Comparison of ENCODE assay signal across 17 cellular contexts in genomic region chr2:173119944-173120343, GRCh38. TPM values are rescaled to one million over a fixed set of nuclear protein-coding genes. Genes with fewer than 3 reads are reported as not detected.
DNase-seq lines count a peak whose midpoint lies in the region; ATAC-seq, FAIRE-seq and TF ChIP-seq lines count a peak whose summit lies in the region.
"Had no signal": no experiment of that assay in that cellular context is flagged by ENCODE, and none has a peak within 500 bp of the region (broad histone marks: within the 10 kb centered on the region; RNA-seq: fewer than 3 reads in every experiment).

No MANE protein-coding gene starts in this region.

- no TSS peak for BruUV-seq in GM12878 (replicated peaks; lab: Mats Ljungman, UMichigan)

- RAD21 ChIA-PET in GM12878 (lab: Charles Lee; ENCODE audit: unreplicated experiment): no interaction called here

- H3K9me3 ChIP-seq in GM23248 (ENCODE audit: low read depth): no peaks in the 10 kb centered on the region
- no peaks in the 10 kb centered on the region for H3K9me3 ChIP-seq in GM12878 (replicated peaks; ENCODE audit: control insufficient read depth, insufficient read depth, low read length)
- H3K9me3 ChIP-seq in sigmoid colon: no peaks in the 10 kb centered on the region
- H3K9me3 ChIP-seq: BE2C, esophagus squamous epithelium had no signal

- H3K4me3 ChIP-seq in GM23248: no peak overlapping the region
- no peak overlapping the region for H3K4me3 ChIP-seq in GM12878
- H3K4me3 ChIP-seq in sigmoid colon: no peak overlapping the region
- H3K4me3 ChIP-seq: esophagus squamous epithelium, hepatocyte had no signal

- no peak for TF ChIP-seq RAD21 in GM12878 (IDR thresholded peaks at IDR 0.05; ENCODE audit: insufficient read depth, low read depth, low read length)

- TF ChIP-seq CTCF in GM12878 (IDR thresholded peaks at IDR 0.05 in 2 of 3, conservative IDR thresholded peaks at IDR 0.05 in 1 of 3; ENCODE audit: control insufficient read depth in 2 of 3, extremely low read depth in 1 of 3, insufficient read depth in 1 of 3, low read depth in 3 of 3, low read length in 3 of 3): no peak
- no peak for TF ChIP-seq CTCF in sigmoid colon (IDR thresholded peaks at IDR 0.05)

- H3K4me2 ChIP-seq in GM23248 (ENCODE audit: unreplicated experiment): no peak overlapping the region
- peak overlapping the region; percentile 44 for H3K4me2 ChIP-seq in GM12878 (ENCODE audit: control insufficient read depth, insufficient read depth)
- H3K4me2 ChIP-seq: hepatocyte had no signal

- FAIRE-seq in GM12878 (lab: Jason Lieb, UNC): no peak

- POLR2A ChIA-PET in GM12878 (lab: Charles Lee): no interaction called here

- in situ Hi-C loops in GM23248 (cut with MboI): no loop called here
- in situ Hi-C loops in GM12878 (cut with MboI): no loop called here

- H2AFZ ChIP-seq in GM23248 (no peak overlapping the region), GM12878 (ENCODE audit: control insufficient read depth, low read depth, low read length) (no peak overlapping the region)
- H2AFZ ChIP-seq: hepatocyte had no signal

- TF ChIP-seq POLR2A in GM12878 (IDR thresholded peaks at IDR 0.05; ENCODE audit: low read depth, low read length) (no peak), sigmoid colon (IDR thresholded peaks at IDR 0.05) (no peak)

- SMC1A ChIA-PET in GM12878 (lab: Charles Lee; ENCODE audit: uncharacterized antibody, unreplicated experiment): interaction anchor here (1.1 kb wide), 1 partner anchor 17 kb away, joined by 3 read pairs; no protein-coding TSS in a partner anchor

- H3K9me2 ChIP-seq in GM23248 (ENCODE audit: insufficient read depth): no peaks in the 10 kb centered on the region

- ATAC-seq in GM18498 (IDR thresholded peaks at IDR 0.05; ENCODE audit: unreplicated experiment) (peak; percentile 54), GM12878 (no peak), HG03039 (IDR thresholded peaks at IDR 0.05; ENCODE audit: unreplicated experiment) (no peak)

- intact Hi-C loops in GM12878 (cut with micrococcal nuclease; ENCODE audit: unreplicated experiment) (no loop called here), sigmoid colon (cut with DNase I) (no loop called here)

- H3K27me3 ChIP-seq in GM23248 (replicated peaks; ENCODE audit: insufficient read depth): no peaks in the 10 kb centered on the region
- H3K27me3 ChIP-seq in GM12878 (replicated peaks in 1 of 2; ENCODE audit: control insufficient read depth in 2 of 2, insufficient read depth in 2 of 2, low read length in 1 of 2): no peaks in the 10 kb centered on the region
- no peaks in the 10 kb centered on the region for H3K27me3 ChIP-seq in sigmoid colon
- H3K27me3 ChIP-seq: BE2C, esophagus squamous epithelium, hepatocyte had no signal

- H3F3A ChIP-seq in GM23248 (ENCODE audit: insufficient read depth): peaks cover 33% of the 10 kb centered on the region

- H4K20me1 ChIP-seq in GM23248 (ENCODE audit: insufficient read depth) (no peaks in the 10 kb centered on the region), GM12878 (ENCODE audit: control insufficient read depth, insufficient read depth) (no peaks in the 10 kb centered on the region)

- DNase-seq in GM23248 (no peak), GM12878 (ENCODE audit: low read depth, low spot score) (no peak), sigmoid colon (no peak), inferior parietal cortex (ENCODE audit: extremely low spot score) (no peak), T-helper 1 cell (no peak)
- DNase-seq: activated CD4-positive, alpha-beta T cell treated with anti-CD3 and anti-CD28 coated beads for 1 hour; activated gamma-delta T cell treated with Interleukin-2 at 50 U/mL for 16 hours; BE2C; esophagus squamous epithelium; H9; KG1; posterior cingulate gyrus; stimulated activated naive CD4-positive, alpha-beta T cell treated with Interleukin-2 at 50 U/mL for 16 hours had no signal

- H3K9ac ChIP-seq in GM23248: no peak overlapping the region
- H3K9ac ChIP-seq in GM12878 (ENCODE audit: control insufficient read depth, insufficient read depth, low read length): no peak overlapping the region

- no peaks in the 10 kb centered on the region; the same call in 1 of the 2 replicates for H3K36me3 ChIP-seq in GM23248 (ENCODE audit: low read depth)
- H3K36me3 ChIP-seq in GM12878 (ENCODE audit: control insufficient read depth in 2 of 2, insufficient read depth in 2 of 2, low read length in 1 of 2): no peaks in the 10 kb centered on the region; a peak in 1 of 4 replicates
- H3K36me3 ChIP-seq in sigmoid colon: no peaks in the 10 kb centered on the region
- H3K36me3 ChIP-seq: BE2C had no signal

- WGBS in GM23248 (ENCODE audit: low coverage in 1 of 2, low lambda C conversion rate in 2 of 2, missing lambda C conversion rate in 2 of 2), 2 experiments: 57 to 68% methylated on average over 2 of the region's 2 CpGs
- whole genome bisulfite sequencing in GM12878 (ENCODE audit: insufficient coverage, insufficient replicate concordance, low lambda C conversion rate, missing lambda C conversion rate): 0% methylated on average over 2 of the region's 2 CpGs
- 64 to 77% methylated on average over 2 of the region's 2 CpGs for WGBS in sigmoid colon, 2 donors

- H3K79me2 ChIP-seq in GM23248 (ENCODE audit: insufficient read depth): peaks cover 84% of the 10 kb centered on the region
- H3K79me2 ChIP-seq in GM12878 (ENCODE audit: control insufficient read depth, insufficient read depth, low read length): peaks cover 2% of the 10 kb centered on the region

- H3K4me1 ChIP-seq in GM23248 (ENCODE audit: insufficient read depth): peaks cover 43% of the 10 kb centered on the region
- peaks cover 28% of the 10 kb centered on the region for H3K4me1 ChIP-seq in GM12878 (ENCODE audit: control insufficient read depth, insufficient read depth, low read length)
- peaks cover 0 to 54% (median 48%) of the 10 kb centered on the region in 4 donors for H3K4me1 ChIP-seq in sigmoid colon
- H3K4me1 ChIP-seq: BE2C had no signal

- TF ChIP-seq EP300 in GM12878 (IDR thresholded peaks at IDR 0.05; ENCODE audit: borderline replicate concordance in 1 of 2, control insufficient read depth in 1 of 2, low read depth in 2 of 2, low read length in 2 of 2): no peak
- TF ChIP-seq EP300 in sigmoid colon (IDR thresholded peaks at IDR 0.05): no peak

- CTCF ChIA-PET in GM12878 (lab: Yijun Ruan, JAX): no interaction called here

- peak overlapping the region; percentile 57 for H3K27ac ChIP-seq in GM23248
- H3K27ac ChIP-seq in GM12878 (ENCODE audit: control insufficient read depth, insufficient read depth): peak overlapping the region; percentile 60
- peak overlapping the region; percentile 45 to 78 (median 73) for H3K27ac ChIP-seq in sigmoid colon
- H3K27ac ChIP-seq: hepatocyte, HL-60 had no signal

TF ChIP-seq in GM12878, 131 proteins besides CTCF, POLR2A, EP300 and RAD21:
- TF ChIP-seq TARDBP (IDR thresholded peaks at IDR 0.05; ENCODE audit: borderline replicate concordance) (no peak), NFIC (IDR thresholded peaks at IDR 0.05; ENCODE audit: low read depth, low read length) (0 out of 2 replicates have a peak, but pooled peaks have one; percentile 30), CEBPB (IDR thresholded peaks at IDR 0.05; ENCODE audit: borderline replicate concordance in 1 of 2, low read depth in 2 of 2, low read length in 2 of 2) (no peak), MEF2A (IDR thresholded peaks at IDR 0.05; ENCODE audit: insufficient read depth, low read depth, low read length) (peak; percentile 39; the same call in 1 of the 2 replicates), BMI1 (IDR thresholded peaks at IDR 0.05; ENCODE audit: borderline replicate concordance) (no peak), KDM1A (IDR thresholded peaks at IDR 0.05; ENCODE audit: borderline replicate concordance) (no peak), EZH2 (IDR thresholded peaks at IDR 0.05; ENCODE audit: borderline replicate concordance, control insufficient read depth, low read depth, low read length) (no peak), ZNF274 (IDR thresholded peaks at IDR 0.05; ENCODE audit: insufficient read depth, insufficient read length) (no peak), GATAD2B (conservative IDR thresholded peaks at IDR 0.05; ENCODE audit: low read depth) (no peak), SMC3 (IDR thresholded peaks at IDR 0.05; ENCODE audit: borderline replicate concordance, low read length) (0 out of 2 replicates have a peak, but pooled peaks have one; percentile 3), RUNX3 (IDR thresholded peaks at IDR 0.05; ENCODE audit: low read length) (0 out of 2 replicates have a peak, but pooled peaks have one; percentile 7), POU2F2 (IDR thresholded peaks at IDR 0.05; ENCODE audit: borderline replicate concordance, low read depth, low read length) (no peak)

RNA-seq across cellular contexts. Expression of gene MAP3K20, which starts 44.3 kb away (rescaled TPM):
- 55.0 and 57.3 TPM in 2 replicates for total RNA-seq in GM23248 (2014; rRNA removed; shearing (Covaris generic))
- polyA plus RNA-seq in GM23248 (2016; fragmentation: Nextera tagmentation; extraction: Ambion mirVana) (68.9 and 71.6 TPM in 2 replicates), GM12878 (2011; rRNA removed) (0.04 and 0.06 TPM in 2 replicates), GM12878 (2014; fragmentation: Illumina TruSeq; extraction: Trizol) (2.2 and 2.3 TPM in 2 replicates), GM12878 (2014; fragmentation: Nextera tagmentation; extraction: Ambion mirVana) (1 to 10 TPM in 1 of 2 experiments, under 1 TPM in 1; 0.84 to 1.0 TPM), GM12878 (2014; rRNA removed) (1.2 and 1.3 TPM in 2 replicates), GM12878 (2016; fragmentation: Nextera tagmentation; extraction: Ambion mirVana) (1 to 10 TPM; 3.3 to 5.6 TPM), sigmoid colon (10 to 100 TPM in 1 of 3 donors, 1 to 10 TPM in 2; 6.2 to 29.6 (median 9.6) TPM)
- total RNA-seq in GM12878 (2013; cell fraction: nucleolus; rRNA removed): 5.8 and 6.5 TPM in 2 replicates
- total RNA-seq in GM12878 (2014; rRNA removed) (2.3 TPM in 2 replicates), GM12878 (2014; rRNA removed; fragmentation: Illumina TruSeq; extraction: Trizol) (2.4 and 2.7 TPM in 2 replicates), GM12878 (2021) (2.2 and 3.4 TPM in 2 replicates), sigmoid colon (100 to 1,000 TPM; 189 to 255 (median 219) TPM)
- 5.3 TPM for polyA plus RNA-seq in GM12878 (2011; ENCODE audit: low read depth)
- polyA plus RNA-seq in GM12878 (2011; cell fraction: cytosol; rRNA removed): under 0.01 and 0.03 TPM in 2 replicates
- polyA plus RNA-seq in GM12878 (2011; cell fraction: nucleus; rRNA removed): 0.04 TPM in 1 of 2 replicates, not detected in the other
- polyA plus RNA-seq in GM12878 (2012): 7.0 and 8.4 TPM in 2 replicates
- 0.22 TPM in 1 of 2 replicates, not detected in the other for polyA minus RNA-seq in GM12878 (2011; rRNA and poly(A)+ RNA removed)
- 0.27 TPM in 1 of 2 replicates, not detected in the other for polyA minus RNA-seq in GM12878 (2011; cell fraction: cytosol; rRNA and poly(A)+ RNA removed)
- polyA minus RNA-seq in GM12878 (2011; cell fraction: nucleus; rRNA and poly(A)+ RNA removed): 0.19 and 0.48 TPM in 2 replicates
